In genomic region chr7:50502001-50502684, GRCh38 we compare ENCODE assay signal across 11 cellular contexts. TPM values are rescaled to one million over a fixed set of nuclear protein-coding genes. Genes with fewer than 3 reads are reported as not detected.
DNase-seq lines count a peak whose midpoint lies in the region; ATAC-seq, FAIRE-seq and TF ChIP-seq lines count a peak whose summit lies in the region.
"Had no signal": no experiment of that assay in that cellular context is flagged by ENCODE, and none has a peak within 500 bp of the region (broad histone marks: within the 10 kb centered on the region; RNA-seq: fewer than 3 reads in every experiment).

No MANE protein-coding gene starts in this region.

- TF ChIP-seq POLR2A in right lobe of liver (IDR thresholded peaks at IDR 0.05) (no peak), GM12891 (IDR thresholded peaks at IDR 0.05; ENCODE audit: low read depth, low read length) (no peak)

- H3K27ac ChIP-seq in right lobe of liver (no peak overlapping the region), tibial artery (peak overlapping the region; percentile 54 to 69)

- H3K9me3 Mint-ChIP-seq in chondrocyte (ENCODE audit: low read depth): peaks cover 4% of the 10 kb centered on the region
- H3K9me3 Mint-ChIP-seq: stimulated activated naive CD8-positive, alpha-beta T cell treated with anti-CD3 and anti-CD28 coated beads, Interleukin-15, Interleukin-2, amounts not matched to agents 100 ng/mL and 50 ng/mL, for 24 hours had no signal

- peak overlapping the region; percentile 70 for H3K27ac Mint-ChIP-seq in chondrocyte (ENCODE audit: unreplicated experiment)
- H3K27ac Mint-ChIP-seq: stimulated activated naive CD8-positive, alpha-beta T cell treated with anti-CD3 and anti-CD28 coated beads, Interleukin-15, Interleukin-2, amounts not matched to agents 100 ng/mL and 50 ng/mL, for 24 hours had no signal

- H3K36me3 Mint-ChIP-seq in chondrocyte (ENCODE audit: low read depth): peaks cover 3% of the 10 kb centered on the region

- H3K9me3 ChIP-seq in right lobe of liver (no peaks in the 10 kb centered on the region), tibial artery (no peaks in the 10 kb centered on the region)

- H3K4me3 ChIP-seq in right lobe of liver (no peak overlapping the region), tibial artery (no peak overlapping the region)

- 67% methylated on average over 7 of the region's 8 CpGs for WGBS in right lobe of liver (ENCODE audit: insufficient coverage, low coverage, low lambda C conversion rate, missing lambda C conversion rate)

- H3K4me1 Mint-ChIP-seq in chondrocyte (ENCODE audit: low read depth): peaks cover 31% of the 10 kb centered on the region

- FAIRE-seq in GM12891 (lab: Jason Lieb, UNC): no peak
- FAIRE-seq: GM18507 had no signal

- peak; percentile 51 to 73 (median 66) for ATAC-seq in right lobe of liver

- H3K27me3 ChIP-seq in right lobe of liver: no peaks in the 10 kb centered on the region
- no peaks in the 10 kb centered on the region for H3K27me3 ChIP-seq in tibial artery

- H3K4me1 ChIP-seq in right lobe of liver (peaks cover 0 to 4% (median 0%) of the 10 kb centered on the region in 4 donors), tibial artery (peaks cover 0 to 35% (median 21%) of the 10 kb centered on the region in 4 donors)

- DNase-seq in HT1080 (ENCODE audit: low read depth) (peak; percentile 80), chondrocyte (ENCODE audit: low spot score) (no peak), right lobe of liver (peak in 1 of 3 donors; percentile 16), tibial artery (peak; percentile 89 to 92), NOMO-1 (lab: John Stamatoyannopoulos, UW; ENCODE audit: unreplicated experiment in 2 of 2) (no peak), NOMO-1 treated with DMSO at 0.1 percent for 48 hours (lab: John Stamatoyannopoulos, UW; ENCODE audit: unreplicated experiment) (no peak), GM12891 (ENCODE audit: insufficient read length, low spot score) (no peak), NCI-H2107 (lab: John Stamatoyannopoulos, UW) (no peak)
- DNase-seq: activated T-cell treated with anti-CD3 and anti-CD28 coated beads, Interleukin-2, amount 50 U/mL, for 1 hour had no signal

- H3K27me3 Mint-ChIP-seq in chondrocyte (ENCODE audit: low read depth): peaks cover 17% of the 10 kb centered on the region

- H3K36me3 ChIP-seq in right lobe of liver (no peaks in the 10 kb centered on the region), tibial artery (no peaks in the 10 kb centered on the region)

- no peak overlapping the region for H3K4me3 Mint-ChIP-seq in chondrocyte (ENCODE audit: unreplicated experiment)
- H3K4me3 Mint-ChIP-seq: stimulated activated naive CD8-positive, alpha-beta T cell treated with anti-CD3 and anti-CD28 coated beads, Interleukin-15, Interleukin-2, amounts not matched to agents 100 ng/mL and 50 ng/mL, for 24 hours had no signal

- intact Hi-C loops in right lobe of liver (cut with DNase I): no loop called here
- intact Hi-C loops in tibial artery (cut with DNase I; ENCODE audit: low total_unique reads): no loop called here

- TF ChIP-seq CTCF in chondrocyte (IDR thresholded peaks at IDR 0.05): no peak
- TF ChIP-seq CTCF in right lobe of liver (IDR thresholded peaks at IDR 0.05): no peak
- no peak for TF ChIP-seq CTCF in tibial artery (IDR thresholded peaks at IDR 0.05)

TF ChIP-seq in GM12891, 5 proteins besides CTCF, POLR2A, EP300 and RAD21:
- TF ChIP-seq TAF1 (IDR thresholded peaks at IDR 0.05; ENCODE audit: low read depth, low read length): no peak
- no peak for TF ChIP-seq POLR2AphosphoS5 (IDR thresholded peaks at IDR 0.05; ENCODE audit: low read depth, low read length)
- no peak for TF ChIP-seq SPI1 (IDR thresholded peaks at IDR 0.05; ENCODE audit: low read depth, low read length)
- TF ChIP-seq POU2F2 (IDR thresholded peaks at IDR 0.05; ENCODE audit: low read depth, low read length): no peak
- TF ChIP-seq PAX5 (IDR thresholded peaks at IDR 0.05; ENCODE audit: insufficient read depth, low read length, severe bottlenecking): no peak

RNA-seq across cellular contexts. Expression of gene FIGNL1, which starts 52.0 kb away (rescaled TPM):
- 30.2 and 37.9 TPM in 2 replicates for total RNA-seq in HT1080 (2014; rRNA removed; shearing (Covaris generic))
- 18.1 and 21.2 TPM in 2 replicates for polyA plus RNA-seq in HT1080 (2015; cell fraction: cytosol; rRNA removed)
- polyA plus RNA-seq in HT1080 (2015; cell fraction: nucleus; rRNA removed): 37.0 and 39.9 TPM in 2 replicates
- total RNA-seq in chondrocyte (6.5 to 11.4 TPM (median 6.8 TPM) in 3 replicates), right lobe of liver (10 to 100 TPM in 1 of 6 experiments, 1 to 10 TPM in 5; 2.0 to 12.2 (median 4.4) TPM)
- 9.0 TPM for polyA plus RNA-seq in GM12891 (2012; ENCODE audit: low read depth, missing spikeins)

Comparison
In these comparisons a context has a peak if more than half of its experiments do, and no peak if none do; other contexts are left out.
1. DNase-seq: peak in HT1080 (single experiment) and tibial artery (2 of 2); none in chondrocyte (single experiment), NOMO-1 (0 of 2), NOMO-1 treated with DMSO at 0.1 percent for 48 hours (single experiment), GM12891 (single experiment) and NCI-H2107 (single experiment).
2. H3K27ac ChIP-seq: peak in tibial artery (2 of 2); none in right lobe of liver (0 of 3).